Comparison of ENCODE assay signal across 1 cellular context in genomic region chr2:151762694-151763093, GRCh38.
TF ChIP-seq lines count a peak whose summit lies in the region.

No MANE protein-coding gene starts in this region.

TF ChIP-seq in SK-N-SH, 30 proteins besides CTCF, POLR2A, EP300 and RAD21 (continued from another document):
- TF ChIP-seq PBX3 (IDR thresholded peaks at IDR 0.05), result 0 out of 2 replicates have a peak, but pooled peaks have one; percentile 11
- TF ChIP-seq REST (IDR thresholded peaks at IDR 0.05; ENCODE audit: low read depth, low read length), result no peak
- no peak for TF ChIP-seq TEAD4 (IDR thresholded peaks at IDR 0.05; ENCODE audit: borderline replicate concordance, insufficient read depth)
- no peak for TF ChIP-seq FOSL2 (IDR thresholded peaks at IDR 0.05; ENCODE audit: borderline replicate concordance, low read depth)
- no peak for TF ChIP-seq FOXM1 (IDR thresholded peaks at IDR 0.05; ENCODE audit: low read depth)
- TF ChIP-seq IRF3 (IDR thresholded peaks at IDR 0.05; ENCODE audit: low read depth, low read length), result no peak
